30 cellular contexts compared by ENCODE assay signal in the genomic region with DNA sequence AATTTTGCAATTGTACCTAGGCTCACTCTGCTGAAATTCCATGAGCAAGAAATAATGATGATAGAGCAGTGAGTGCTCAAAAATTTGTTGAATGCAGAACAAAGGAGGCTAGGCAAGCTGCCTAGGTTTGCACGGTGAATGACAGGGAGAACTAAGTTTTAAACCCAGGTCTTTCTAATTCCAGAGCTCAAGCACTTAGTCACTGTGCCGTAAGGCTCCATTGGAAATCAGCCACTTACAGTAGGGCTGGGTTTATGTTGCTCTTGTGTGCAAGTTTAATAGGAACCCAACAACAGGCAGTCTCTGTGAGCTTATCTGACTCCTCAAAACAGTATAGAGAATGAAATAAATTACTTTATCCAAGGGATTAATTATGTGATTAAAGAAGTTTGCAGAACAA.
"Had no signal": no experiment of that assay in that cellular context is flagged by ENCODE, and none has a peak within 500 bp of the region (broad histone marks: within the 10 kb centered on the region; RNA-seq: fewer than 3 reads in every experiment).

No MANE protein-coding gene starts in this region.

- H3K9me3 ChIP-seq: transverse colon had no signal

- H3K27ac Mint-ChIP-seq: activated naive CD4-positive, alpha-beta T cell treated with anti-CD3 and anti-CD28 coated beads for 36 hours; activated naive CD8-positive, alpha-beta T cell treated with anti-CD3 and anti-CD28 coated beads, Interleukin-2, amount 10 ng/mL, durations not matched to agents 7 days and 5 days; activated T-helper 1 cell treated with anti-CD3 and anti-CD28 coated beads, Interleukin-12 subunit alpha, Interleukin-12 subunit beta, Interleukin-2, Interleukin-4 antibody, amounts not matched to agents 30 ng/mL and 10 ng/mL and 1 ng/mL, durations not matched to agents 14 hours and 24 hours and 36 hours; effector memory CD8-positive, alpha-beta T cell; naive thymus-derived CD8-positive, alpha-beta T cell; T-helper 2 cell treated with Interferon-gamma antibody and Interleukin-4, amounts not matched to agents 5 μg/mL and 100 μg/mL, for 36 hours had no signal

- H3K27ac ChIP-seq: coronary artery, dorsolateral prefrontal cortex, heart right ventricle, left lung, lower lobe of right lung, parathyroid adenoma, psoas muscle, right atrium auricular region, transverse colon had no signal

- H3K36me3 ChIP-seq: heart right ventricle, left lung, lower lobe of right lung, right atrium auricular region, transverse colon had no signal

- H3K9me3 Mint-ChIP-seq: activated naive CD4-positive, alpha-beta T cell treated with anti-CD3 and anti-CD28 coated beads for 36 hours; activated naive CD8-positive, alpha-beta T cell treated with anti-CD3 and anti-CD28 coated beads, Interleukin-2, amount 10 ng/mL, durations not matched to agents 7 days and 5 days; activated T-helper 1 cell treated with anti-CD3 and anti-CD28 coated beads, Interleukin-12 subunit alpha, Interleukin-12 subunit beta, Interleukin-2, Interleukin-4 antibody, amounts not matched to agents 30 ng/mL and 10 ng/mL and 1 ng/mL, durations not matched to agents 14 hours and 24 hours and 36 hours; effector memory CD8-positive, alpha-beta T cell; T-helper 2 cell treated with Interferon-gamma antibody and Interleukin-4, amounts not matched to agents 5 μg/mL and 100 μg/mL, for 36 hours had no signal

- H3K4me1 Mint-ChIP-seq: activated naive CD8-positive, alpha-beta T cell treated with anti-CD3 and anti-CD28 coated beads, Interleukin-2, amount 10 ng/mL, durations not matched to agents 7 days and 5 days; neural crest cell had no signal

- H3K4me3 Mint-ChIP-seq: activated naive CD4-positive, alpha-beta T cell treated with anti-CD3 and anti-CD28 coated beads for 36 hours; activated naive CD8-positive, alpha-beta T cell treated with anti-CD3 and anti-CD28 coated beads, Interleukin-2, amount 10 ng/mL, durations not matched to agents 7 days and 5 days; activated T-helper 1 cell treated with anti-CD3 and anti-CD28 coated beads, Interleukin-12 subunit alpha, Interleukin-12 subunit beta, Interleukin-2, Interleukin-4 antibody, amounts not matched to agents 30 ng/mL and 10 ng/mL and 1 ng/mL, durations not matched to agents 14 hours and 24 hours and 36 hours; effector memory CD8-positive, alpha-beta T cell; naive thymus-derived CD8-positive, alpha-beta T cell; neural crest cell; T-helper 2 cell treated with Interferon-gamma antibody and Interleukin-4, amounts not matched to agents 5 μg/mL and 100 μg/mL, for 36 hours had no signal

- H3K36me3 Mint-ChIP-seq: activated naive CD8-positive, alpha-beta T cell treated with anti-CD3 and anti-CD28 coated beads, Interleukin-2, amount 10 ng/mL, durations not matched to agents 7 days and 5 days; naive thymus-derived CD8-positive, alpha-beta T cell had no signal

- H3K4me3 ChIP-seq: coronary artery, dorsolateral prefrontal cortex, heart right ventricle, left lung, lower lobe of right lung, psoas muscle, right atrium auricular region, transverse colon had no signal

- H3K27me3 ChIP-seq: dorsolateral prefrontal cortex, heart right ventricle, left lung, right atrium auricular region, transverse colon had no signal

- H3K4me1 ChIP-seq: heart right ventricle, left lung, lower lobe of right lung, parathyroid adenoma, psoas muscle, right atrium auricular region, transverse colon had no signal

- H3K79me2 ChIP-seq: parathyroid adenoma had no signal

- H2AFZ ChIP-seq: parathyroid adenoma had no signal

- FAIRE-seq: urothelium cell line had no signal

- ATAC-seq: effector memory CD8-positive, alpha-beta T cell; heart right ventricle; left lung; lower lobe of right lung; naive thymus-derived CD8-positive, alpha-beta T cell; psoas muscle had no signal

- H3K9ac ChIP-seq: parathyroid adenoma had no signal

- DNase-seq: activated CD4-positive, alpha-beta T cell treated with anti-CD3 and anti-CD28 coated beads for 4 hours; activated CD4-positive, alpha-beta T cell treated with anti-CD3 and anti-CD28 coated beads, Interleukin-2, amount 50 U/mL, for 4 hours; activated CD8-positive, alpha-beta memory T cell treated with anti-CD3 and anti-CD28 coated beads for 24 hours; activated effector memory CD4-positive, alpha-beta T cell treated with anti-CD3 and anti-CD28 coated beads, Interleukin-2, amount 50 U/mL, for 16 hours; activated naive CD4-positive, alpha-beta T cell treated with anti-CD3 and anti-CD28 coated beads for 36 hours; activated naive CD8-positive, alpha-beta T cell treated with anti-CD3 and anti-CD28 coated beads, Interleukin-2, amount 10 ng/mL, durations not matched to agents 7 days and 5 days; amniotic stem cell; dorsolateral prefrontal cortex; effector memory CD8-positive, alpha-beta T cell; erythroblast; foreskin melanocyte; heart right ventricle; kidney glomerular epithelial cell; left lung; lower lobe of right lung; naive thymus-derived CD8-positive, alpha-beta T cell; nucleus accumbens; psoas muscle; stimulated activated CD4-positive, alpha-beta T cell treated with anti-CD3 and anti-CD28 coated beads, Interleukin-15, amount 100 ng/mL, for 24 hours; stimulated activated CD4-positive, alpha-beta T cell treated with anti-CD3 and anti-CD28 coated beads, Interleukin-2, amount 100 ng/mL, for 24 hours; stimulated activated naive CD4-positive, alpha-beta T cell; T-helper 1 cell; transverse colon had no signal
